1 cellular context compared by ENCODE assay signal in genomic region chr20:53800418-53800817, GRCh38.
TF ChIP-seq lines count a peak whose summit lies in the region.

No MANE protein-coding gene starts in this region.

TF ChIP-seq in GM23338, 12 proteins besides CTCF, POLR2A, EP300 and RAD21 (continued from another document):
- TF ChIP-seq REST (IDR thresholded peaks at IDR 0.05; ENCODE audit: unreplicated experiment) (no peak), CREB1 (CRISPR knock-in tag; IDR thresholded peaks at IDR 0.05; ENCODE audit: low read depth) (no peak), STAT1 (IDR thresholded peaks at IDR 0.05; ENCODE audit: unreplicated experiment) (no peak), ZNF331 (CRISPR knock-in tag; IDR thresholded peaks at IDR 0.05; ENCODE audit: low read depth) (no peak), ZNF114 (CRISPR knock-in tag; IDR thresholded peaks at IDR 0.05) (no peak), POLR2AphosphoS5 (IDR thresholded peaks at IDR 0.05; ENCODE audit: low read depth) (no peak), EZH2 (IDR thresholded peaks at IDR 0.05; ENCODE audit: low read depth, unreplicated experiment) (no peak), ETS1 (IDR thresholded peaks at IDR 0.05) (no peak)
